ENCODE assay signal across 7 cellular contexts in genomic region chr4:87072545-87072944, GRCh38.
DNase-seq lines count a peak whose midpoint lies in the region; ATAC-seq and TF ChIP-seq lines count a peak whose summit lies in the region.
"Not testable (repeated sequence)": the region's sequence is repeated elsewhere in the genome, so short reads cannot be mapped to it uniquely, and the experiment has no call there.

No MANE protein-coding gene starts in this region.

- not testable (repeated sequence) for H3K9me3 Mint-ChIP-seq in activated T-cell treated with anti-CD3 and anti-CD28 coated beads, Interleukin-2, amount 50 U/mL, for 24 hours; naive B cell

- H3K36me3 ChIP-seq in Loucy (ENCODE audit: insufficient read depth, low read length); PC-3 (ENCODE audit: low read depth, low read length); colonic mucosa; smooth muscle cell (ENCODE audit: low read depth): not testable (repeated sequence)

- H4K20me1 ChIP-seq in Loucy (ENCODE audit: insufficient read depth, low read length, poor library complexity, severe bottlenecking): peaks cover 79% of the 10 kb centered on the region
- not testable (repeated sequence) for H4K20me1 ChIP-seq in PC-3 (ENCODE audit: low read length)
- H4K20me1 ChIP-seq in smooth muscle cell (ENCODE audit: low read depth): peaks cover 43% of the 10 kb centered on the region

- not testable (repeated sequence) for H3K9me3 ChIP-seq in Loucy (ENCODE audit: insufficient read depth, low read depth, low read length); PC-3 (ENCODE audit: low read length); colonic mucosa; smooth muscle cell (replicated peaks; ENCODE audit: low read depth)

- not testable (repeated sequence) for H2AFZ ChIP-seq in Loucy (ENCODE audit: low read length); PC-3 (ENCODE audit: low read length); smooth muscle cell (ENCODE audit: low read depth)

- 87% methylated on average over 10 of the region's 10 CpGs for WGBS in smooth muscle cell (ENCODE audit: low lambda C conversion rate)

- H3K79me2 ChIP-seq in Loucy (ENCODE audit: insufficient read depth, low read length): peaks cover 90% of the 10 kb centered on the region
- H3K79me2 ChIP-seq in PC-3 (ENCODE audit: low read length): not testable (repeated sequence)
- peaks cover 26% of the 10 kb centered on the region for H3K79me2 ChIP-seq in smooth muscle cell (ENCODE audit: low read depth)

- BruUV-seq in PC-3 (replicated peaks; lab: Mats Ljungman, UMichigan): not testable (repeated sequence)

- peaks cover 14% of the 10 kb centered on the region for H3K36me3 Mint-ChIP-seq in activated T-cell treated with anti-CD3 and anti-CD28 coated beads, Interleukin-2, amount 50 U/mL, for 24 hours (ENCODE audit: low read depth)
- not testable (repeated sequence) for H3K36me3 Mint-ChIP-seq in naive B cell

- H3K4me2 ChIP-seq in Loucy (ENCODE audit: low read depth, low read length, poor library complexity, severe bottlenecking) (peak overlapping the region; percentile 65), PC-3 (ENCODE audit: low read length) (peak overlapping the region; percentile 62; the same call in 1 of the 2 replicates), smooth muscle cell (peak overlapping the region; percentile 80)

- H3F3A ChIP-seq in Loucy (ENCODE audit: low read depth); PC-3 (ENCODE audit: low read length, unreplicated experiment); smooth muscle cell (ENCODE audit: low read depth): not testable (repeated sequence)

- H3K9ac ChIP-seq in Loucy (ENCODE audit: low read depth, low read length, poor library complexity, severe bottlenecking); PC-3 (ENCODE audit: low read length); colonic mucosa (ENCODE audit: low read depth in 2 of 2, low read length in 2 of 2); smooth muscle cell (ENCODE audit: low read depth): not testable (repeated sequence)

- not testable (repeated sequence) for TF ChIP-seq CTCF in C4-2B (conservative IDR thresholded peaks at IDR 0.05); Loucy (conservative IDR thresholded peaks at IDR 0.05; ENCODE audit: low read length); PC-3 (conservative IDR thresholded peaks at IDR 0.05; ENCODE audit: low read depth, low read length); colonic mucosa (IDR thresholded peaks at IDR 0.05); smooth muscle cell (IDR thresholded peaks at IDR 0.05; ENCODE audit: borderline replicate concordance, insufficient read depth, poor library complexity, severe bottlenecking)

- H3K27ac ChIP-seq in C4-2B: peak overlapping the region; percentile 41; the same call in 1 of the 2 replicates
- H3K27ac ChIP-seq in PC-3 (ENCODE audit: low read length): not testable (repeated sequence)
- peak overlapping the region; percentile 48 for H3K27ac ChIP-seq in colonic mucosa
- peak overlapping the region; percentile 84 for H3K27ac ChIP-seq in smooth muscle cell (ENCODE audit: low read depth)

- peak overlapping the region; percentile 67 for H3K4me3 Mint-ChIP-seq in activated T-cell treated with anti-CD3 and anti-CD28 coated beads, Interleukin-2, amount 50 U/mL, for 24 hours
- H3K4me3 Mint-ChIP-seq in naive B cell: peak overlapping the region in 6 of 8 donors; percentile 47 to 88 (median 76)

- ATAC-seq in PC-3; naive B cell (ENCODE audit: low read depth in 2 of 2): not testable (repeated sequence)

- H3K4me1 Mint-ChIP-seq in activated T-cell treated with anti-CD3 and anti-CD28 coated beads, Interleukin-2, amount 50 U/mL, for 24 hours (ENCODE audit: low read depth): peaks cover 55% of the 10 kb centered on the region
- peaks cover 28 to 50% (median 42%) of the 10 kb centered on the region in 3 donors for H3K4me1 Mint-ChIP-seq in naive B cell

- not testable (repeated sequence) for H3K27me3 ChIP-seq in Loucy (ENCODE audit: insufficient read depth, low read length, poor library complexity, severe bottlenecking); PC-3 (ENCODE audit: low read length); colonic mucosa; smooth muscle cell (ENCODE audit: low read depth)

- not testable (repeated sequence) for H3K9me2 ChIP-seq in Loucy (replicated peaks; ENCODE audit: low read depth, low read length); PC-3 (replicated peaks; ENCODE audit: low read length)

- DNase-seq in PC-3; activated T-cell treated with anti-CD3 and anti-CD28 coated beads, Interleukin-2, amount 50 U/mL, for 24 hours; colonic mucosa; naive B cell; smooth muscle cell (lab: John Stamatoyannopoulos, UW; ENCODE audit: unreplicated experiment): not testable (repeated sequence)

- not testable (repeated sequence) for H3K27me3 Mint-ChIP-seq in activated T-cell treated with anti-CD3 and anti-CD28 coated beads, Interleukin-2, amount 50 U/mL, for 24 hours; naive B cell

- not testable (repeated sequence) for H3K4me3 ChIP-seq in Loucy (ENCODE audit: low read length, poor library complexity, severe bottlenecking); colonic mucosa; smooth muscle cell
- peak overlapping the region; percentile 36; the same call in 1 of the 2 replicates for H3K4me3 ChIP-seq in PC-3 (ENCODE audit: low read length)

- CTCF ChIA-PET in PC-3 (lab: Charles Lee): not testable (repeated sequence)

- POLR2A ChIA-PET in PC-3 (lab: Charles Lee; ENCODE audit: unreplicated experiment): not testable (repeated sequence)

- H3K27ac Mint-ChIP-seq in activated T-cell treated with anti-CD3 and anti-CD28 coated beads, Interleukin-2, amount 50 U/mL, for 24 hours: peak overlapping the region; percentile 92
- peak overlapping the region in 5 of 6 donors; percentile 24 to 95 (median 45) for H3K27ac Mint-ChIP-seq in naive B cell

- H3K4me1 ChIP-seq in Loucy (ENCODE audit: insufficient read depth, low read length, poor library complexity, severe bottlenecking) (peaks cover 43% of the 10 kb centered on the region), PC-3 (ENCODE audit: insufficient read depth, low read length) (peaks cover 17% of the 10 kb centered on the region), colonic mucosa (peaks cover 21% of the 10 kb centered on the region), smooth muscle cell (ENCODE audit: low read depth) (peaks cover 38% of the 10 kb centered on the region)

- intact Hi-C loops in PC-3 (cut with micrococcal nuclease); colonic mucosa (cut with DNase I): not testable (repeated sequence)
